In genomic region chr20:51592564-51592963, GRCh38 we compare ENCODE assay signal across 29 cellular contexts.
"Had no signal": no experiment of that assay in that cellular context is flagged by ENCODE, and none has a peak within 500 bp of the region (broad histone marks: within the 10 kb centered on the region; RNA-seq: fewer than 3 reads in every experiment).

No MANE protein-coding gene starts in this region.

- H3K27me3 Mint-ChIP-seq: stimulated activated naive CD8-positive, alpha-beta T cell treated with anti-CD3 and anti-CD28 coated beads, Interleukin-15, amount 100 ng/mL, for 72 hours; stimulated activated naive CD8-positive, alpha-beta T cell treated with anti-CD3 and anti-CD28 coated beads, Interleukin-15, Interleukin-2, amounts not matched to agents 100 ng/mL and 50 ng/mL, for 24 hours; type B pancreatic cell had no signal

- H3K27ac ChIP-seq: stomach, suprapubic skin, testis, thoracic aorta, thyroid gland, tibial artery, transverse colon, upper lobe of left lung, upper lobe of right lung, uterus, vagina had no signal

- H3K36me3 ChIP-seq: suprapubic skin, thoracic aorta, thyroid gland, tibial nerve, transverse colon, upper lobe of left lung, upper lobe of right lung, uterus, vagina had no signal

- H3K27me3 ChIP-seq: stomach, suprapubic skin, testis, thyroid gland, tibial artery, tibial nerve, transverse colon, upper lobe of left lung, upper lobe of right lung, uterus, vagina had no signal

- FAIRE-seq: urothelium cell line had no signal

- H3K4me1 ChIP-seq: testis, thyroid gland, uterus had no signal

- H3K9me3 Mint-ChIP-seq: stimulated activated effector memory CD8-positive, alpha-beta T cell treated with anti-CD3 and anti-CD28 coated beads, Interleukin-12 subunit alpha, Interleukin-12 subunit beta, amount 100 ng/mL, for 72 hours; stimulated activated memory B cell treated with anti-CD40 and anti-IgM and Interleukin-4, amounts not matched to agents 10 μg/mL and 1 μg/mL and 100 μg/mL, for 72 hours; stimulated activated naive CD8-positive, alpha-beta T cell treated with anti-CD3 and anti-CD28 coated beads, Interleukin-15, amount 100 ng/mL, for 72 hours; stimulated activated naive CD8-positive, alpha-beta T cell treated with anti-CD3 and anti-CD28 coated beads, Interleukin-15, Interleukin-2, amounts not matched to agents 100 ng/mL and 50 ng/mL, for 24 hours; type B pancreatic cell had no signal

- DNase-seq: stimulated activated CD4-positive, alpha-beta T cell treated with anti-CD3 and anti-CD28 coated beads, Interleukin-2, amount 100 ng/mL, for 48 hours; stimulated activated CD4-positive, alpha-beta T cell treated with anti-CD3 and anti-CD28 coated beads, Interleukin-4, amount 100 ng/mL, for 1 hour; stimulated activated CD4-positive, alpha-beta T cell treated with anti-CD3 and anti-CD28 coated beads, Interleukin-4, amount 100 ng/mL, for 24 hours; stimulated activated CD4-positive, alpha-beta T cell treated with anti-CD3 and anti-CD28 coated beads, Interleukin-4, amount 100 ng/mL, for 4 hours; stimulated activated CD8-positive, alpha-beta memory T cell treated with anti-CD3 and anti-CD28 coated beads, Interleukin-4, amount 100 ng/mL, for 48 hours; stimulated activated naive B cell treated with anti-CD40 and anti-IgM and Interleukin-4, amounts not matched to agents 10 μg/mL and 1 μg/mL and 100 μg/mL, for 72 hours; stimulated activated naive CD4-positive, alpha-beta T cell; stimulated activated naive CD4-positive, alpha-beta T cell treated with Interleukin-2 at 50 U/mL for 16 hours; stimulated activated naive CD8-positive, alpha-beta T cell treated with anti-CD3 and anti-CD28 coated beads, Interleukin-15, amount 100 ng/mL, for 72 hours; stimulated activated naive CD8-positive, alpha-beta T cell treated with anti-CD3 and anti-CD28 coated beads, Interleukin-15, Interleukin-2, amounts not matched to agents 100 U/mL and 50 U/mL, for 24 hours; stomach; substantia nigra; testis; thyroid gland; tibial artery; transverse colon; trophoblast cell; upper lobe of left lung; upper lobe of right lung; uterus had no signal

- H3K4me3 ChIP-seq: stomach, suprapubic skin, testis, thoracic aorta, thyroid gland, tibial artery, tibial nerve, transverse colon, upper lobe of left lung, upper lobe of right lung, uterus, vagina had no signal

- H3K27ac Mint-ChIP-seq: stimulated activated effector memory CD8-positive, alpha-beta T cell treated with anti-CD3 and anti-CD28 coated beads, Interleukin-12 subunit alpha, Interleukin-12 subunit beta, amount 100 ng/mL, for 72 hours; stimulated activated memory B cell treated with anti-CD40 and anti-IgM and Interleukin-4, amounts not matched to agents 10 μg/mL and 1 μg/mL and 100 μg/mL, for 72 hours; stimulated activated naive B cell treated with anti-CD40 and anti-IgM and Interleukin-4, amounts not matched to agents 10 μg/mL and 1 μg/mL and 100 μg/mL, for 72 hours; stimulated activated naive CD8-positive, alpha-beta T cell treated with anti-CD3 and anti-CD28 coated beads, Interleukin-15, Interleukin-2, amounts not matched to agents 100 ng/mL and 50 ng/mL, for 24 hours; type B pancreatic cell had no signal

- H3K36me3 Mint-ChIP-seq: stimulated activated memory B cell treated with anti-CD40 and anti-IgM and Interleukin-4, amounts not matched to agents 10 μg/mL and 1 μg/mL and 100 μg/mL, for 72 hours; stimulated activated naive B cell treated with anti-CD40 and anti-IgM and Interleukin-4, amounts not matched to agents 10 μg/mL and 1 μg/mL and 100 μg/mL, for 72 hours had no signal

- ATAC-seq: stimulated activated effector memory CD8-positive, alpha-beta T cell treated with anti-CD3 and anti-CD28 coated beads, Interleukin-12 subunit alpha, Interleukin-12 subunit beta, amount 100 ng/mL, for 72 hours; stimulated activated memory B cell treated with anti-CD40 and anti-IgM and Interleukin-4, amounts not matched to agents 10 μg/mL and 1 μg/mL and 100 μg/mL, for 72 hours; stimulated activated naive B cell treated with anti-CD40 and anti-IgM and Interleukin-4, amounts not matched to agents 10 μg/mL and 1 μg/mL and 100 μg/mL, for 72 hours; stimulated activated naive CD8-positive, alpha-beta T cell treated with anti-CD3 and anti-CD28 coated beads, Interleukin-15, amount 100 ng/mL, for 72 hours; stimulated activated naive CD8-positive, alpha-beta T cell treated with anti-CD3 and anti-CD28 coated beads, Interleukin-15, Interleukin-2, amounts not matched to agents 100 U/mL and 50 U/mL, for 24 hours; upper lobe of right lung had no signal

- H3K4me3 Mint-ChIP-seq: stimulated activated effector memory CD8-positive, alpha-beta T cell treated with anti-CD3 and anti-CD28 coated beads, Interleukin-12 subunit alpha, Interleukin-12 subunit beta, amount 100 ng/mL, for 72 hours; stimulated activated memory B cell treated with anti-CD40 and anti-IgM and Interleukin-4, amounts not matched to agents 10 μg/mL and 1 μg/mL and 100 μg/mL, for 72 hours; stimulated activated naive B cell treated with anti-CD40 and anti-IgM and Interleukin-4, amounts not matched to agents 10 μg/mL and 1 μg/mL and 100 μg/mL, for 72 hours; stimulated activated naive CD8-positive, alpha-beta T cell treated with anti-CD3 and anti-CD28 coated beads, Interleukin-15, amount 100 ng/mL, for 72 hours; stimulated activated naive CD8-positive, alpha-beta T cell treated with anti-CD3 and anti-CD28 coated beads, Interleukin-15, Interleukin-2, amounts not matched to agents 100 ng/mL and 50 ng/mL, for 24 hours; type B pancreatic cell had no signal

- H3K9me3 ChIP-seq: stomach, suprapubic skin, testis, thoracic aorta, thyroid gland, tibial artery, tibial nerve, transverse colon, upper lobe of left lung, upper lobe of right lung, uterus, vagina had no signal
